In genomic region chr14:91416744-91417133, GRCh38 we compare ENCODE assay signal across 8 cellular contexts. TPM values are rescaled to one million over a fixed set of nuclear protein-coding genes. Genes with fewer than 3 reads are reported as not detected.
DNase-seq lines count a peak whose midpoint lies in the region; ATAC-seq and TF ChIP-seq lines count a peak whose summit lies in the region.

No MANE protein-coding gene starts in this region.

- TF ChIP-seq POLR2A in right lobe of liver (IDR thresholded peaks at IDR 0.05) = no peak

- TF ChIP-seq CTCF in ascending aorta (IDR thresholded peaks at IDR 0.05) (no peak), right lobe of liver (IDR thresholded peaks at IDR 0.05) (no peak)

- H3K27me3 ChIP-seq in ascending aorta = peaks cover 4% of the 10 kb centered on the region
- no peaks in the 10 kb centered on the region for H3K27me3 ChIP-seq in right lobe of liver

- peaks cover 6 to 10% of the 10 kb centered on the region in 2 donors for H3K4me1 ChIP-seq in ascending aorta
- H3K4me1 ChIP-seq in right lobe of liver = peaks cover 0 to 28% (median 0%) of the 10 kb centered on the region in 4 donors
- H3K4me1 ChIP-seq in urinary bladder (ENCODE audit: insufficient read depth) = no peaks in the 10 kb centered on the region

- H3K4me3 ChIP-seq in ascending aorta (peak overlapping the region; percentile 56 to 77), right lobe of liver (peak overlapping the region; percentile 39 to 70 (median 50)), urinary bladder (ENCODE audit: low read depth, low read length) (peak overlapping the region; percentile 89)

- ATAC-seq in right lobe of liver = peak in 2 of 4 donors; percentile 5 to 7
- ATAC-seq in HG03135 (IDR thresholded peaks at IDR 0.05; ENCODE audit: unreplicated experiment) = no peak

- DNase-seq in stimulated activated CD4-positive, alpha-beta T cell treated with anti-CD3 and anti-CD28 coated beads, Interleukin-15, amount 100 ng/mL, for 24 hours = peak; percentile 50
- DNase-seq in stimulated activated CD4-positive, alpha-beta T cell treated with anti-CD3 and anti-CD28 coated beads, Interleukin-1b, Interleukin-23, amount 100 ng/mL, for 48 hours = no peak
- DNase-seq in ascending aorta (ENCODE audit: low spot score in 2 of 2) (no peak), right lobe of liver (peak in 1 of 3 donors; percentile 68), AG20443 (ENCODE audit: low spot score) (no peak), NCI-H524 treated with DMSO at 0.1 percent for 48 hours (lab: John Stamatoyannopoulos, UW) (no peak)

- WGBS in right lobe of liver (ENCODE audit: insufficient coverage, low coverage, low lambda C conversion rate, missing lambda C conversion rate) = 20% methylated on average over 14 of the region's 20 CpGs
- WGBS in urinary bladder = 18% methylated on average over 20 of the region's 20 CpGs

- intact Hi-C loops in ascending aorta (cut with DNase I) (no loop called here), right lobe of liver (cut with DNase I) (loop anchor here in 1 of 2 donors (5.0 kb wide), 1 partner anchor 89 kb away; no protein-coding TSS in a partner anchor)

- H3K36me3 ChIP-seq in ascending aorta (no peaks in the 10 kb centered on the region), right lobe of liver (no peaks in the 10 kb centered on the region), urinary bladder (ENCODE audit: insufficient read depth) (no peaks in the 10 kb centered on the region)

- H3K9me3 ChIP-seq in ascending aorta (no peaks in the 10 kb centered on the region), right lobe of liver (no peaks in the 10 kb centered on the region)

- H3K27ac ChIP-seq in ascending aorta (no peak overlapping the region), right lobe of liver (peak overlapping the region in 2 of 3 donors; percentile 18 to 53), urinary bladder (ENCODE audit: low read depth) (no peak overlapping the region)

RNA-seq across cellular contexts. Expression of gene CCDC88C, which starts 0.9 kb away (rescaled TPM):
- total RNA-seq in ascending aorta (9.2 TPM), right lobe of liver (1 to 10 TPM; 1.2 to 5.7 (median 3.1) TPM), urinary bladder (19.7 TPM)
- polyA plus RNA-seq in urinary bladder = 14.6 TPM

Comparison
In these comparisons a context has a peak if more than half of its experiments do, and no peak if none do; other contexts are left out.
1. H3K27ac ChIP-seq: peak in right lobe of liver (2 of 3); none in ascending aorta (0 of 2) and urinary bladder (single experiment).
2. Peak in every context shown above with its lines, with median percentiles within 50 percentile points of each other: H3K4me3 ChIP-seq.